10 cellular contexts compared by ENCODE assay signal in the genomic region with DNA sequence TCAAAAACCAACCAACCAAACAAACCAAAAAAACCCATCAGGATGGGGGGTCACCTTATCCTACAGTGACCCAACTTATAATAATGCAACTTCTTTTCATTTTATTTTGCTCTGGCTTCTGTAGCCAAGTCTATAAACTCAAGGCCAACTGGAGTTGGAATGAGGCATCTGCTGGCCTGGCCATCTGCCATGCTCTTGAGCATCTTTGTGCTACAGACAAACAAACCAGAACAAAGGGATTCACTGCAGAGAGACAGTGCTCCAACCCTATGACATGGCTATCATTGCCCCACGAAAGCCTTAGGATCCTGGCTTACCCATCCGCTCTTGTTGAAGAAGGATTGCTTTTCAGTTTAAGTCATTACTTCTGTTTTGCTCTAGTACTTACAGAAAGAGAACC. TPM values are rescaled to one million over a fixed set of nuclear protein-coding genes. Genes with fewer than 3 reads are reported as not detected.
DNase-seq lines count a peak whose midpoint lies in the region; ATAC-seq and TF ChIP-seq lines count a peak whose summit lies in the region.
"Had no signal": no experiment of that assay in that cellular context is flagged by ENCODE, and none has a peak within 500 bp of the region (broad histone marks: within the 10 kb centered on the region; RNA-seq: fewer than 3 reads in every experiment).

No MANE protein-coding gene starts in this region.

- H3K9me3 ChIP-seq in MG63 = no peaks in the 10 kb centered on the region
- peaks cover 0 to 3% (median 0%) of the 10 kb centered on the region in 11 donors for H3K9me3 ChIP-seq in heart right ventricle
- H3K9me3 ChIP-seq in tibial artery = no peaks in the 10 kb centered on the region
- H3K9me3 ChIP-seq: pancreas had no signal

- 57 to 58% methylated on average over 2 of the region's 2 CpGs for WGBS in heart right ventricle, 2 donors

- H3K27ac ChIP-seq in heart right ventricle (peak overlapping the region in 7 of 10 donors; percentile 11 to 85 (median 66)), tibial artery (peak overlapping the region; percentile 36 to 51)
- H3K27ac ChIP-seq: HL-60, pancreas had no signal

- ATAC-seq in heart right ventricle (peak in 6 of 8 donors; percentile 5 to 52 (median 16)), HG03342 (IDR thresholded peaks at IDR 0.05; ENCODE audit: unreplicated experiment) (no peak)

- H3K4me3 ChIP-seq in MG63 (no peak overlapping the region), heart right ventricle (no peak overlapping the region), tibial artery (no peak overlapping the region)
- H3K4me3 ChIP-seq: pancreas had no signal

- DNase-seq in MG63 = peak; percentile 77
- DNase-seq in SK-N-DZ (ENCODE audit: low spot score) = peak; percentile 17
- peak in 1 of 2 donors; percentile 28 for DNase-seq in heart right ventricle
- no peak for DNase-seq in tibial artery
- DNase-seq in activated CD4-positive, alpha-beta T cell treated with anti-CD3 and anti-CD28 coated beads, Interleukin-2, amount 50 U/mL, for 1 hour = no peak
- no peak for DNase-seq in HUDEP-2 (lab: John Stamatoyannopoulos, UW; ENCODE audit: unreplicated experiment in 76 of 76)
- DNase-seq: activated CD4-positive, CD25-positive, alpha-beta regulatory T cell; pancreas had no signal

- no peaks in the 10 kb centered on the region for H3K36me3 ChIP-seq in MG63
- H3K36me3 ChIP-seq in heart right ventricle = peaks cover 0 to 2% (median 0%) of the 10 kb centered on the region in 9 donors
- H3K36me3 ChIP-seq in tibial artery = no peaks in the 10 kb centered on the region
- H3K36me3 ChIP-seq: pancreas had no signal

- intact Hi-C loops in heart right ventricle (cut with DNase I) = loop anchor here in 1 of 10 donors (5.0 kb wide), 1 partner anchor 39 kb away; no protein-coding TSS in a partner anchor
- intact Hi-C loops in tibial artery (cut with DNase I; ENCODE audit: low total_unique reads) = no loop called here

- TF ChIP-seq CTCF in heart right ventricle (IDR thresholded peaks at IDR 0.05) (no peak), tibial artery (IDR thresholded peaks at IDR 0.05) (no peak)

- peaks cover 5 to 35% (median 19%) of the 10 kb centered on the region in 9 donors for H3K4me1 ChIP-seq in heart right ventricle
- peaks cover 0 to 24% (median 15%) of the 10 kb centered on the region in 4 donors for H3K4me1 ChIP-seq in tibial artery
- H3K4me1 ChIP-seq: pancreas had no signal

- H3K27me3 ChIP-seq in MG63 (no peaks in the 10 kb centered on the region), heart right ventricle (no peaks in the 10 kb centered on the region), tibial artery (no peaks in the 10 kb centered on the region)
- H3K27me3 ChIP-seq: pancreas had no signal

RNA-seq across cellular contexts. Expression of gene SCRG1, which starts 49.2 kb away (rescaled TPM):
- total RNA-seq in MG63 (2014; rRNA removed; shearing (Covaris generic); ENCODE audit: low replicate concordance) = 0.26 TPM in 1 of 2 replicates, not detected in the other
- polyA plus RNA-seq in SK-N-DZ (2014; cell fraction: cytosol; rRNA removed) = 0.03 and 0.10 TPM in 2 replicates
- polyA plus RNA-seq in SK-N-DZ (2014; cell fraction: nucleus; rRNA removed) = 0.06 and 0.18 TPM in 2 replicates
- under 1 TPM; 0.10 to 0.56 (median 0.26) TPM for total RNA-seq in heart right ventricle
- polyA plus RNA-seq in heart right ventricle = under 1 TPM; 0.15 to 0.48 TPM

Comparison
In these comparisons a context has a peak if more than half of its experiments do, and no peak if none do; other contexts are left out.
1. DNase-seq: peak in MG63 (single experiment) and SK-N-DZ (single experiment); none in tibial artery (0 of 2), activated CD4-positive, alpha-beta T cell treated with anti-CD3 and anti-CD28 coated beads, Interleukin-2, amount 50 U/mL, for 1 hour (single experiment) and HUDEP-2 (0 of 76).